23 cellular contexts compared by ENCODE assay signal in genomic region chr5:151531581-151531980, GRCh38. TPM values are rescaled to one million over a fixed set of nuclear protein-coding genes. Genes with fewer than 3 reads are reported as not detected.
"Had no signal": no experiment of that assay in that cellular context is flagged by ENCODE, and none has a peak within 500 bp of the region (broad histone marks: within the 10 kb centered on the region; RNA-seq: fewer than 3 reads in every experiment).

No MANE protein-coding gene starts in this region.

- ATAC-seq: gastrocnemius medialis, heart right ventricle, left cardiac atrium, left lung, left ventricle myocardium superior, lower lobe of right lung, mucosa of descending colon had no signal

- H3K36me3 Mint-ChIP-seq: mesothelial cell of epicardium had no signal

- H3K4me1 ChIP-seq: colonic mucosa, esophagus squamous epithelium, gastrocnemius medialis, heart right ventricle, left lung, lower lobe of right lung had no signal

- H3K27ac ChIP-seq: colonic mucosa, esophagus squamous epithelium, gastrocnemius medialis, heart right ventricle, left lung, lower lobe of right lung had no signal

- H3K9me3 Mint-ChIP-seq: mesothelial cell of epicardium had no signal

- H3K27me3 ChIP-seq: colonic mucosa, dorsolateral prefrontal cortex, esophagus squamous epithelium, gastrocnemius medialis, left lung had no signal

- DNase-seq: cerebellar nuclear complex; colonic mucosa; dermis blood vessel endothelial cell; effector CD4-positive, alpha-beta T cell; effector memory CD4-positive, alpha-beta T cell; esophagus squamous epithelium; foreskin fibroblast; foreskin melanocyte; gastrocnemius medialis; glutamatergic neuron; head of caudate nucleus; heart right ventricle; hippocampal formation; left cardiac atrium; left lung; left ventricle myocardium superior; lower lobe of right lung; mesenchymal stem cell; mucosa of descending colon had no signal

- H3K4me3 Mint-ChIP-seq: mesothelial cell of epicardium had no signal

- H3K36me3 ChIP-seq: colonic mucosa, gastrocnemius medialis, heart right ventricle, left lung, lower lobe of right lung had no signal

- H3K4me3 ChIP-seq: colonic mucosa, dorsolateral prefrontal cortex, esophagus squamous epithelium, gastrocnemius medialis, heart right ventricle, left lung, lower lobe of right lung, mucosa of descending colon had no signal

- H3K9me3 ChIP-seq: colonic mucosa, esophagus squamous epithelium, gastrocnemius medialis, heart right ventricle, left lung, lower lobe of right lung, mucosa of descending colon had no signal

- H3K27ac Mint-ChIP-seq: mesothelial cell of epicardium had no signal

RNA-seq across cellular contexts. Expression of gene FAT2, which starts 59.5 kb away (rescaled TPM):
- total RNA-seq: colonic mucosa, endothelial cell of umbilical vein, gastrocnemius medialis, left ventricle myocardium superior, lung microvascular endothelial cell, mucosa of descending colon had no signal
- polyA plus RNA-seq: endothelial cell of umbilical vein had no signal
